Comparison of ENCODE assay signal across 23 cellular contexts in the genomic region with DNA sequence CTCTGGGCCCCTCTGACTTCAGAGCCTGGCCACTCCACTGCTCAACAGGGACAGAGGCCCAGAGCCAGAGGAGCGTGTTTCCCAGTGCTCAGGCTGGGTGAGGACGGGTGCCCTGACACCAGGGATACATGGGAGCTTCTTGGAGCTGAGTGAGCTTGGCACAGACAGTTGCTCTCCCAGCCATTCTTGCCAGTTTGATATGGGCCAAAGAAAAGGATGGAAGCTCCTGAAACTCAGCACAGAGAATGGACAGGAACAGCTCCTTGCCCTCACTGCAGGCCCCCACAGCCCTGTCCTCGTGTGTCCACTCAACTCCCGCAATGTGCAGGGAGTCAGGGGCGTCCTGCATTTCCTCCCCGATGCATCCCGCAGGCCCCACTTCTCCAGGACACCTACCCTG. TPM values are rescaled to one million over a fixed set of nuclear protein-coding genes. Genes with fewer than 3 reads are reported as not detected.
DNase-seq lines count a peak whose midpoint lies in the region; TF ChIP-seq lines count a peak whose summit lies in the region.
"Had no signal": no experiment of that assay in that cellular context is flagged by ENCODE, and none has a peak within 500 bp of the region (broad histone marks: within the 10 kb centered on the region; RNA-seq: fewer than 3 reads in every experiment).

No MANE protein-coding gene starts in this region.

- H3K27ac Mint-ChIP-seq in H9 (0 out of 7 replicates have a peak overlapping the region, but pooled peaks of 1 of the 3 experiments have one; percentile 18), endodermal cell (no peak overlapping the region), osteocyte (ENCODE audit: unreplicated experiment) (no peak overlapping the region)
- peak overlapping the region in 1 of 7 donors; percentile 51 for H3K27ac Mint-ChIP-seq in CD4-positive, alpha-beta memory T cell

- no peak overlapping the region for H2BK120ac ChIP-seq in H9 (ENCODE audit: low read depth, low read length, poor library complexity, severe bottlenecking)

- peaks cover 6 to 24% (median 11%) of the 10 kb centered on the region in 3 experiments for H3K36me3 Mint-ChIP-seq in H9 (ENCODE audit: insufficient read depth in 1 of 3, low read depth in 3 of 3)
- peaks cover 28% of the 10 kb centered on the region for H3K36me3 Mint-ChIP-seq in endodermal cell (ENCODE audit: low read depth)
- H3K36me3 Mint-ChIP-seq in osteocyte (ENCODE audit: unreplicated experiment) = peaks cover 19% of the 10 kb centered on the region
- H3K36me3 Mint-ChIP-seq in CD4-positive, alpha-beta memory T cell = peaks cover 22 to 50% of the 10 kb centered on the region in 2 donors

- H3K4me3 ChIP-seq in endodermal cell (ENCODE audit: low read length) (no peak overlapping the region), mammary epithelial cell (replicated peaks in 1 of 3; ENCODE audit: insufficient read depth in 1 of 3, low read depth in 2 of 3, low read length in 3 of 3) (no peak overlapping the region)
- H3K4me3 ChIP-seq in CD4-positive, alpha-beta memory T cell (ENCODE audit: low read length in 2 of 2) = no peak overlapping the region
- H3K4me3 ChIP-seq: MG63, PC-9, SJCRH30 had no signal

- H3K23ac ChIP-seq in H9 (ENCODE audit: insufficient read length, low read depth, low read length) = no peak overlapping the region

- H3K79me1 ChIP-seq in H9 (ENCODE audit: insufficient read depth, low read depth, low read length, poor library complexity, severe bottlenecking) = no peaks in the 10 kb centered on the region

- no peak overlapping the region for H3K4me2 ChIP-seq in H9 (ENCODE audit: insufficient read depth, insufficient read length, low read length)
- no peak overlapping the region for H3K4me2 ChIP-seq in mammary epithelial cell (ENCODE audit: insufficient read depth, low read depth, low read length)
- H3K4me2 ChIP-seq: PC-9 had no signal

- H3K27me3 ChIP-seq in H9 (ENCODE audit: insufficient read depth, low read length) = no peaks in the 10 kb centered on the region
- H3K27me3 ChIP-seq in endodermal cell (ENCODE audit: control insufficient read depth, insufficient read depth, low read length, poor library complexity, severe bottlenecking) = no peaks in the 10 kb centered on the region
- H3K27me3 ChIP-seq in mammary epithelial cell (ENCODE audit: insufficient read depth, low read length) = no peaks in the 10 kb centered on the region
- H3K27me3 ChIP-seq in CD4-positive, alpha-beta memory T cell (ENCODE audit: insufficient read depth, low read length) = no peaks in the 10 kb centered on the region
- H3K27me3 ChIP-seq: MG63, SJCRH30 had no signal

- TF ChIP-seq CTCF in H9 (conservative IDR thresholded peaks at IDR 0.05) (no peak), endodermal cell (conservative IDR thresholded peaks at IDR 0.05) (no peak), osteocyte (IDR thresholded peaks at IDR 0.05) (no peak), mammary epithelial cell (conservative IDR thresholded peaks at IDR 0.05 in 1 of 2, IDR thresholded peaks at IDR 0.05 in 1 of 2; ENCODE audit: extremely low read depth in 1 of 2, insufficient read depth in 1 of 2, low read depth in 1 of 2, low read length in 2 of 2) (no peak)

- H3K27ac ChIP-seq in H9 (ENCODE audit: insufficient read length, low read depth, low read length) = no peak overlapping the region
- H3K27ac ChIP-seq in endodermal cell (ENCODE audit: low read depth, low read length) = no peak overlapping the region
- no peak overlapping the region for H3K27ac ChIP-seq in mammary epithelial cell (ENCODE audit: insufficient read depth, low read depth, low read length)
- H3K27ac ChIP-seq in CD4-positive, alpha-beta memory T cell (ENCODE audit: low read depth, low read length) = no peak overlapping the region
- H3K27ac ChIP-seq: C4-2B, PC-9, RWPE1, SJCRH30 had no signal

- no peak overlapping the region for H2BK20ac ChIP-seq in H9 (ENCODE audit: low read depth, low read length, poor library complexity, severe bottlenecking)

- H3K4me1 Mint-ChIP-seq in H9 = peaks cover 55 to 57% of the 10 kb centered on the region in 2 experiments
- peaks cover 38% of the 10 kb centered on the region for H3K4me1 Mint-ChIP-seq in endodermal cell
- H3K4me1 Mint-ChIP-seq in osteocyte (ENCODE audit: unreplicated experiment) = peaks cover 9% of the 10 kb centered on the region
- H3K4me1 Mint-ChIP-seq in CD4-positive, alpha-beta memory T cell = peaks cover 4 to 16% (median 7%) of the 10 kb centered on the region in 4 donors

- no peak overlapping the region for H3T11ph ChIP-seq in H9 (ENCODE audit: low read length)

- H3K27me3 Mint-ChIP-seq in H9 (ENCODE audit: low read depth) = peaks cover 8% of the 10 kb centered on the region; the same call in 1 of the 2 replicates
- peaks cover 6% of the 10 kb centered on the region for H3K27me3 Mint-ChIP-seq in endodermal cell (ENCODE audit: insufficient read depth)
- no peaks in the 10 kb centered on the region for H3K27me3 Mint-ChIP-seq in osteocyte (ENCODE audit: unreplicated experiment)
- no peaks in the 10 kb centered on the region for H3K27me3 Mint-ChIP-seq in CD4-positive, alpha-beta memory T cell

- intact Hi-C loops in mammary epithelial cell (cut with micrococcal nuclease) = no loop called here
- intact Hi-C loops in CD4-positive, alpha-beta memory T cell (cut with micrococcal nuclease) = no loop called here

- DNase-seq in D341Med (ENCODE audit: low spot score) = peak; percentile 16
- peak; percentile 24 for DNase-seq in H9
- DNase-seq in endodermal cell = peak; percentile 38
- peak; percentile 68 for DNase-seq in osteocyte (ENCODE audit: extremely low spot score, unreplicated experiment)
- no peak for DNase-seq in inferior parietal cortex (ENCODE audit: extremely low spot score)
- DNase-seq in mammary epithelial cell = no peak
- no peak for DNase-seq in CD4-positive, alpha-beta memory T cell
- DNase-seq in hippocampal formation (lab: John Stamatoyannopoulos, UW) = no peak
- DNase-seq: AML-193, DMS 273 treated with DMSO at 0.1 percent for 48 hours, GDM1, HCEC 1CT, Kasumi-1, MG63, NCI-H1092, NCI-H1436 treated with DMSO at 0.1 percent for 48 hours, NCI-H2029 treated with DMSO at 0.1 percent for 48 hours, NCI-H2171, NCI-H526, PC-9, SJCRH30 had no signal

- no peak overlapping the region for H2AK5ac ChIP-seq in H9 (ENCODE audit: insufficient read length, low read length)

- no peak overlapping the region for H3K18ac ChIP-seq in H9 (ENCODE audit: insufficient read length, low read depth, low read length)

- no peak overlapping the region; the same call in 1 of the 2 replicates for H3K14ac ChIP-seq in H9 (ENCODE audit: insufficient read depth, low read length)

- dilution Hi-C loops in mammary epithelial cell (cut with HindIII; ENCODE audit: low sequenced_read_pairs) = loop anchor here (10.0 kb wide), 1 partner anchor 61 kb away; no protein-coding TSS in a partner anchor

- in situ Hi-C loops in mammary epithelial cell (cut with MboI; ENCODE audit: low sequenced_read_pairs in 2 of 2) = no loop called here

- no peaks in the 10 kb centered on the region for H3K23me2 ChIP-seq in H9 (ENCODE audit: insufficient read length, low read depth, low read length, poor library complexity, severe bottlenecking)

- H3K36me3 ChIP-seq in endodermal cell (ENCODE audit: control insufficient read depth, insufficient read depth, low read length) (peaks cover 14% of the 10 kb centered on the region), mammary epithelial cell (ENCODE audit: insufficient read depth, low read length) (no peaks in the 10 kb centered on the region)
- H3K36me3 ChIP-seq in CD4-positive, alpha-beta memory T cell (ENCODE audit: insufficient read depth, low read length) = peaks cover 15% of the 10 kb centered on the region
- H3K36me3 ChIP-seq: MG63, SJCRH30 had no signal

- no peak overlapping the region for H2BK5ac ChIP-seq in H9 (ENCODE audit: insufficient read length, low read length)

- H3K4me3 Mint-ChIP-seq in H9 = no peak overlapping the region
- H3K4me3 Mint-ChIP-seq in endodermal cell = no peak overlapping the region
- no peak overlapping the region for H3K4me3 Mint-ChIP-seq in osteocyte (ENCODE audit: unreplicated experiment)
- no peak overlapping the region for H3K4me3 Mint-ChIP-seq in CD4-positive, alpha-beta memory T cell

- no peak overlapping the region for H2BK12ac ChIP-seq in H9 (ENCODE audit: insufficient read length, low read depth, low read length)

- H3K9me3 Mint-ChIP-seq in H9 = no peaks in the 10 kb centered on the region
- H3K9me3 Mint-ChIP-seq in endodermal cell = no peaks in the 10 kb centered on the region
- H3K9me3 Mint-ChIP-seq in osteocyte (ENCODE audit: unreplicated experiment) = no peaks in the 10 kb centered on the region
- H3K9me3 Mint-ChIP-seq in CD4-positive, alpha-beta memory T cell = no peaks in the 10 kb centered on the region

- H3K79me2 ChIP-seq in H9 (ENCODE audit: insufficient read depth, low read length) (no peaks in the 10 kb centered on the region), mammary epithelial cell (ENCODE audit: insufficient read depth, low read length) (no peaks in the 10 kb centered on the region)

- H3K9me3 ChIP-seq in H9 (ENCODE audit: control insufficient read depth, low read depth, low read length) (no peaks in the 10 kb centered on the region), endodermal cell (ENCODE audit: control insufficient read depth, low read length) (no peaks in the 10 kb centered on the region), mammary epithelial cell (replicated peaks; ENCODE audit: insufficient read depth, low read length) (no peaks in the 10 kb centered on the region)
- H3K9me3 ChIP-seq in CD4-positive, alpha-beta memory T cell (ENCODE audit: control insufficient read depth in 1 of 2, low read length in 2 of 2) = no peaks in the 10 kb centered on the region
- H3K9me3 ChIP-seq: MG63, SJCRH30 had no signal

- peaks cover 37% of the 10 kb centered on the region for H3K4me1 ChIP-seq in H9 (ENCODE audit: insufficient read depth, low read length)
- peaks cover 5% of the 10 kb centered on the region for H3K4me1 ChIP-seq in endodermal cell (ENCODE audit: control insufficient read depth, insufficient read depth, low read length)
- peaks cover 4% of the 10 kb centered on the region for H3K4me1 ChIP-seq in mammary epithelial cell (ENCODE audit: insufficient read depth, low read length)
- H3K4me1 ChIP-seq in CD4-positive, alpha-beta memory T cell (ENCODE audit: insufficient read depth, low read length) = no peaks in the 10 kb centered on the region

- H4K8ac ChIP-seq in H9 (replicated peaks; ENCODE audit: insufficient read length, low read depth, low read length) = no peak overlapping the region

- H3K56ac ChIP-seq in H9 (ENCODE audit: insufficient read length, low read depth, low read length) = no peak overlapping the region

- no peak overlapping the region for H4K5ac ChIP-seq in H9 (ENCODE audit: insufficient read length, low read depth, low read length)

- CTCF ChIA-PET in mammary epithelial cell (lab: Charles Lee; ENCODE audit: low non-redundant PET) = no interaction called here
- CTCF ChIA-PET in CD4-positive, alpha-beta memory T cell (lab: Charles Lee; ENCODE audit: partially characterized antibody) = interaction anchor here (0.7 to 6.4 kb wide), 2 partner anchors 7 to 11 kb away, joined by 3 to 34 read pairs; no protein-coding TSS in a partner anchor

- no CpG with 5 or more reads among the region's 7 CpGs for WGBS in H9 (ENCODE audit: extremely low coverage, insufficient read length, low lambda C conversion rate)
- 91 to 100% methylated on average over 4 to 7 of the region's 7 CpGs for WGBS in endodermal cell (ENCODE audit: insufficient coverage in 1 of 2, insufficient read length in 1 of 2), 2 experiments
- WGBS in mammary epithelial cell (ENCODE audit: low coverage, missing lambda C conversion rate) = 98% methylated on average over 7 of the region's 7 CpGs

- POLR2A ChIA-PET in CD4-positive, alpha-beta memory T cell (lab: Charles Lee; ENCODE audit: partially characterized antibody) = interaction anchor here (1.9 kb wide), 1 partner anchor 37 kb away, joined by 8 read pairs; no protein-coding TSS in a partner anchor

- H3K9ac ChIP-seq in H9 (ENCODE audit: extremely low read depth, insufficient read length, low read length) (no peak overlapping the region), endodermal cell (ENCODE audit: extremely low read depth, low read length, poor library complexity, severe bottlenecking) (no peak overlapping the region), mammary epithelial cell (ENCODE audit: insufficient read depth, low read length) (no peak overlapping the region)

- no peak overlapping the region for H2AFZ ChIP-seq in H9 (ENCODE audit: low read length)
- H2AFZ ChIP-seq in mammary epithelial cell (ENCODE audit: low read depth, low read length) = no peak overlapping the region
- H2AFZ ChIP-seq: PC-9 had no signal

- no TSS peak for BruUV-seq in mammary epithelial cell (replicated peaks; lab: Mats Ljungman, UMichigan)

- H4K91ac ChIP-seq in H9 (ENCODE audit: insufficient read length, low read depth, low read length) = no peak overlapping the region

- H2BK15ac ChIP-seq in H9 (ENCODE audit: low read depth, low read length) = no peak overlapping the region

- H3K4ac ChIP-seq in H9 (ENCODE audit: low read depth, low read length) = no peak overlapping the region

- H4K20me1 ChIP-seq in H9 (ENCODE audit: control insufficient read depth, insufficient read depth, insufficient read length) (no peaks in the 10 kb centered on the region), mammary epithelial cell (ENCODE audit: insufficient read depth, low read length) (no peaks in the 10 kb centered on the region)

RNA-seq across cellular contexts. Expression of a gene that starts 38.8 kb away (rescaled TPM):
- total RNA-seq in H9 (2021) (7.9 and 9.3 TPM in 2 replicates), endodermal cell (1 to 10 TPM; 1.8 to 6.0 TPM), osteocyte (not detected in 2 replicates), mammary epithelial cell (10 to 100 TPM; 17.5 to 31.4 TPM)
- 18.1 TPM for polyA plus RNA-seq in endodermal cell (2013, experiment 1 of 2)
- polyA plus RNA-seq in endodermal cell (2013, experiment 2 of 2) = 14.0 TPM
- polyA plus RNA-seq in mammary epithelial cell = 41.0 TPM
- 60.6 TPM for polyA minus RNA-seq in mammary epithelial cell
- 10 to 100 TPM; 74.9 to 75.1 TPM for total RNA-seq in CD4-positive, alpha-beta memory T cell
- 10 to 100 TPM; 48.8 to 82.6 TPM for polyA plus RNA-seq in CD4-positive, alpha-beta memory T cell
- total RNA-seq: PC-9, SJCRH30 had no signal

Comparison
In these comparisons a context has a peak if more than half of its experiments do, and no peak if none do; other contexts are left out.
1. DNase-seq: peak in D341Med (single experiment), H9 (single experiment), endodermal cell (single experiment) and osteocyte (single experiment); none in inferior parietal cortex (single experiment), mammary epithelial cell (single experiment), CD4-positive, alpha-beta memory T cell (0 of 5) and hippocampal formation (0 of 2).